Comparison of ENCODE assay signal across 8 cellular contexts in genomic region chr2:72862239-72862988, GRCh38. TPM values are rescaled to one million over a fixed set of nuclear protein-coding genes. Genes with fewer than 3 reads are reported as not detected.
A peak's percentile ranks its signal among the peaks of the same experiment; 100 is the strongest.
DNase-seq lines count a peak whose midpoint lies in the region; ATAC-seq, FAIRE-seq and TF ChIP-seq lines count a peak whose summit lies in the region.

No MANE protein-coding gene starts in this region.

- peak overlapping the region; percentile 63 for H3K4me2 ChIP-seq in endothelial cell of umbilical vein (ENCODE audit: insufficient read depth, low read length)

- no peaks in the 10 kb centered on the region for H3K9me3 ChIP-seq in endothelial cell of umbilical vein (replicated peaks; ENCODE audit: control insufficient read depth, insufficient read depth, low read length)

- peaks cover 8 to 26% of the 10 kb centered on the region in 2 experiments for H3K27me3 ChIP-seq in endothelial cell of umbilical vein (ENCODE audit: control insufficient read depth in 2 of 2, insufficient read depth in 2 of 2, low read length in 2 of 2)

- DNase-seq in D341Med (ENCODE audit: low spot score), result peak; percentile 95
- DNase-seq in HT1080 (ENCODE audit: low read depth), result peak; percentile 86
- peak; percentile 45 for DNase-seq in NOMO-1 treated with dmso at 0.1 percent for 144 hours (lab: John Stamatoyannopoulos, UW; ENCODE audit: unreplicated experiment)
- DNase-seq in activated CD8-positive, alpha-beta memory T cell treated with anti-CD3 and anti-CD28 coated beads, Interleukin-2, amount 50 U/mL, for 24 hours (ENCODE audit: extremely low read depth), result peak; percentile 67
- peak; percentile 92 for DNase-seq in endothelial cell of umbilical vein (ENCODE audit: low read depth, low spot score)
- DNase-seq in middle frontal gyrus (ENCODE audit: extremely low spot score, low spot score), result peak; percentile 85
- DNase-seq in stimulated activated CD8-positive, alpha-beta memory T cell treated with anti-CD3 and anti-CD28 coated beads, Interleukin-2, amount 100 ng/mL, for 48 hours (ENCODE audit: low read depth in 2 of 2), result peak; percentile 74 to 81

- no peak overlapping the region for H3K9ac ChIP-seq in endothelial cell of umbilical vein (replicated peaks; ENCODE audit: extremely low read depth, insufficient read depth, low read length)

- peak overlapping the region; percentile 85 for H2AFZ ChIP-seq in endothelial cell of umbilical vein (ENCODE audit: low read depth, low read length)

- no peaks in the 10 kb centered on the region for H3K79me2 ChIP-seq in endothelial cell of umbilical vein (ENCODE audit: control insufficient read depth, insufficient read depth, low read length)

- H4K20me1 ChIP-seq in endothelial cell of umbilical vein (replicated peaks; ENCODE audit: control insufficient read depth, extremely low read depth, insufficient read depth, low read length), result no peaks in the 10 kb centered on the region

- dilution Hi-C loops in endothelial cell of umbilical vein (cut with MboI; ENCODE audit: extremely low pct_ligation_motif_present, low sequenced_read_pairs), result no loop called here

- ATAC-seq in GM21390 (IDR thresholded peaks at IDR 0.05; ENCODE audit: unreplicated experiment), result peak; percentile 85

- BruUV-seq in endothelial cell of umbilical vein (replicated peaks; lab: Mats Ljungman, UMichigan), result no TSS peak

- H3K4me3 ChIP-seq in endothelial cell of umbilical vein (replicated peaks in 1 of 3; ENCODE audit: insufficient read depth in 1 of 3, low read depth in 1 of 3, low read length in 3 of 3), result no peak overlapping the region

- peak; percentile 93 for FAIRE-seq in endothelial cell of umbilical vein (lab: Jason Lieb, UNC)

- peaks cover 6% of the 10 kb centered on the region for H3K4me1 ChIP-seq in endothelial cell of umbilical vein (ENCODE audit: control insufficient read depth, extremely low read depth, insufficient read depth, low read length)

- peak; percentile 98 to 100 for TF ChIP-seq CTCF in endothelial cell of umbilical vein (IDR thresholded peaks at IDR 0.05; ENCODE audit: extremely low read depth in 1 of 2, insufficient read depth in 1 of 2, low read depth in 1 of 2, low read length in 2 of 2)

- no peak for TF ChIP-seq POLR2A in endothelial cell of umbilical vein (IDR thresholded peaks at IDR 0.05; ENCODE audit: low read depth, low read length)

- no peaks in the 10 kb centered on the region for H3K36me3 ChIP-seq in endothelial cell of umbilical vein (ENCODE audit: control insufficient read depth in 2 of 2, extremely low read depth in 1 of 2, insufficient read depth in 2 of 2, low read length in 2 of 2)

- no peak overlapping the region for H3K27ac ChIP-seq in endothelial cell of umbilical vein (ENCODE audit: insufficient read depth, low read depth, low read length)

- POLR2A ChIA-PET in endothelial cell of umbilical vein (lab: Charles Lee), result no interaction called here

- CTCF ChIA-PET in endothelial cell of umbilical vein (lab: Charles Lee), result interaction anchor here (0.5 to 6.2 kb wide), 39 partner anchors 9 to 939 kb away, joined by 3 to 118 read pairs (median 4); partner anchors contain the start of gene SPR

- intact Hi-C loops in endothelial cell of umbilical vein (cut with micrococcal nuclease), result loop anchor here (1.0 to 10.0 kb wide), 3 partner anchors 36 to 258 kb away; partner anchors contain the start of gene EXOC6B

- no peaks in the 10 kb centered on the region for H3K9me1 ChIP-seq in endothelial cell of umbilical vein (replicated peaks; ENCODE audit: control insufficient read depth, extremely low read depth, insufficient read depth, low read length)

TF ChIP-seq in endothelial cell of umbilical vein, 7 proteins besides CTCF, POLR2A, EP300 and RAD21:
- no peak for TF ChIP-seq FOS (IDR thresholded peaks at IDR 0.05; ENCODE audit: borderline replicate concordance, insufficient read depth, low read length)
- TF ChIP-seq POLR2AphosphoS5 (IDR thresholded peaks at IDR 0.05; ENCODE audit: insufficient read depth, low read depth, low read length), result peak; percentile 29

RNA-seq across cellular contexts. Expression of gene SPR, which starts 24.8 kb away (rescaled TPM):
- 62.4 and 64.4 TPM in 2 replicates for total RNA-seq in HT1080 (2014; rRNA removed; shearing (Covaris generic))
- 43.3 and 48.2 TPM in 2 replicates for polyA plus RNA-seq in HT1080 (2015; cell fraction: cytosol; rRNA removed)
- polyA plus RNA-seq in HT1080 (2015; cell fraction: nucleus; rRNA removed), result 24.9 and 26.2 TPM in 2 replicates
- total RNA-seq in endothelial cell of umbilical vein, result 26.3 and 27.6 TPM in 2 replicates
- 18.1 and 22.0 TPM in 2 replicates for polyA plus RNA-seq in endothelial cell of umbilical vein
- polyA plus RNA-seq in endothelial cell of umbilical vein (2011; cell fraction: cytosol; rRNA removed), result 28.4 and 29.2 TPM in 2 replicates
- 10.2 and 11.0 TPM in 2 replicates for polyA plus RNA-seq in endothelial cell of umbilical vein (2011; cell fraction: nucleus; rRNA removed)
- 47.9 and 52.8 TPM in 2 replicates for polyA plus RNA-seq in endothelial cell of umbilical vein (2012)
- 13.4 and 15.0 TPM in 2 replicates for polyA minus RNA-seq in endothelial cell of umbilical vein
- 17.0 TPM for polyA minus RNA-seq in endothelial cell of umbilical vein (2011; cell fraction: cytosol; rRNA and poly(A)+ RNA removed)
- polyA minus RNA-seq in endothelial cell of umbilical vein (2011; cell fraction: nucleus; rRNA and poly(A)+ RNA removed), result 1.5 and 1.7 TPM in 2 replicates

RNA-seq across cellular contexts. Expression of gene EXOC6B, which starts 36.6 kb away (rescaled TPM):
- 5.1 and 6.8 TPM in 2 replicates for total RNA-seq in HT1080 (2014; rRNA removed; shearing (Covaris generic))
- 4.7 and 5.8 TPM in 2 replicates for polyA plus RNA-seq in HT1080 (2015; cell fraction: cytosol; rRNA removed)
- polyA plus RNA-seq in HT1080 (2015; cell fraction: nucleus; rRNA removed), result 12.4 and 14.4 TPM in 2 replicates
- total RNA-seq in endothelial cell of umbilical vein, result 23.6 and 34.8 TPM in 2 replicates
- polyA plus RNA-seq in endothelial cell of umbilical vein, result 9.0 and 10.8 TPM in 2 replicates
- 8.9 and 9.1 TPM in 2 replicates for polyA plus RNA-seq in endothelial cell of umbilical vein (2011; cell fraction: cytosol; rRNA removed)
- 17.6 and 18.4 TPM in 2 replicates for polyA plus RNA-seq in endothelial cell of umbilical vein (2011; cell fraction: nucleus; rRNA removed)
- polyA plus RNA-seq in endothelial cell of umbilical vein (2012), result 17.8 and 19.3 TPM in 2 replicates
- 33.5 and 36.4 TPM in 2 replicates for polyA minus RNA-seq in endothelial cell of umbilical vein
- polyA minus RNA-seq in endothelial cell of umbilical vein (2011; cell fraction: cytosol; rRNA and poly(A)+ RNA removed), result 15.7 TPM
- 44.0 and 54.7 TPM in 2 replicates for polyA minus RNA-seq in endothelial cell of umbilical vein (2011; cell fraction: nucleus; rRNA and poly(A)+ RNA removed)

RNA-seq across cellular contexts. Expression of gene EMX1, which starts 54.9 kb away (rescaled TPM):
- not detected in 2 replicates for total RNA-seq in HT1080 (2014; rRNA removed; shearing (Covaris generic))
- polyA plus RNA-seq in HT1080 (2015; cell fraction: cytosol; rRNA removed), result not detected in 2 replicates
- polyA plus RNA-seq in HT1080 (2015; cell fraction: nucleus; rRNA removed), result not detected in 2 replicates
- total RNA-seq in endothelial cell of umbilical vein, result not detected in 2 replicates
- polyA plus RNA-seq in endothelial cell of umbilical vein, result not detected in 2 replicates
- not detected in 2 replicates for polyA plus RNA-seq in endothelial cell of umbilical vein (2011; cell fraction: cytosol; rRNA removed)
- polyA plus RNA-seq in endothelial cell of umbilical vein (2011; cell fraction: nucleus; rRNA removed), result not detected in 2 replicates
- polyA plus RNA-seq in endothelial cell of umbilical vein (2012), result not detected in 2 replicates
- polyA minus RNA-seq in endothelial cell of umbilical vein, result not detected in 2 replicates
- not detected for polyA minus RNA-seq in endothelial cell of umbilical vein (2011; cell fraction: cytosol; rRNA and poly(A)+ RNA removed)
- not detected in 2 replicates for polyA minus RNA-seq in endothelial cell of umbilical vein (2011; cell fraction: nucleus; rRNA and poly(A)+ RNA removed)

Comparison
In these comparisons a context has a peak if more than half of its experiments do, and no peak if none do; other contexts are left out.
1. DNase-seq: peak in every context shown above with its lines; median percentile 95 in D341Med; 92 in endothelial cell of umbilical vein; 86 in HT1080; 85 in middle frontal gyrus; 78 in stimulated activated CD8-positive, alpha-beta memory T cell treated with anti-CD3 and anti-CD28 coated beads, Interleukin-2, amount 100 ng/mL, for 48 hours; 67 in activated CD8-positive, alpha-beta memory T cell treated with anti-CD3 and anti-CD28 coated beads, Interleukin-2, amount 50 U/mL, for 24 hours; 45 in NOMO-1 treated with dmso at 0.1 percent for 144 hours.